In the genomic region with DNA sequence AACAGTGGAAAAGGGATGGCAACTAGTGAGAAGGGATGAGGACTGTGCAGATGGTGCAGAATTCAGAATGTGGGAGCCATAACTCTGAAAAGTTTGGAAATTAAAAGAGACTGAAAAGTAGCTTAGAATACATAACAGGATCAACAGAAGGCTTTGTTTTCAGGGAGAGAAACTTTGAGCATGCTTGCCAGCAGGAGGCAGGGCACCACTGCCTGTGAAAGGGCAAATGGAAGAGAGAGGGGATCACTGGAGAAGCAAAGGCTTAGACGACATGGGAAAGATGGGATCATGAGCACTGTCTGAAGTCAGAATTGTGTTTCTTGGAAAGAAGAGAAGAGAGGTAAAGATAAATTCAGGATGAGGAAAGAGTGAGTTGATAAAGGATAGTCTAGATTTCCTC, we compare ENCODE assay signal across 9 cellular contexts.
A peak's percentile ranks its signal among the peaks of the same experiment; 100 is the strongest.
DNase-seq lines count a peak whose midpoint lies in the region; ATAC-seq and TF ChIP-seq lines count a peak whose summit lies in the region.
"Had no signal": no experiment of that assay in that cellular context is flagged by ENCODE, and none has a peak within 500 bp of the region (broad histone marks: within the 10 kb centered on the region; RNA-seq: fewer than 3 reads in every experiment).

No MANE protein-coding gene starts in this region.

- intact Hi-C loops in dendritic cell treated with granulocyte-macrophage colony-stimulating factor and Interleukin-4, amounts not matched to agents 40 ng/mL and 50 ng/mL, for 4 days (cut with micrococcal nuclease), result loop anchor here (5.0 kb wide), 1 partner anchor 304 kb away; no protein-coding TSS in a partner anchor
- intact Hi-C loops in mucosa of descending colon (cut with DNase I, micrococcal nuclease), result no loop called here

- no peaks in the 10 kb centered on the region for H3K27me3 ChIP-seq in BJ (ENCODE audit: control insufficient read depth, insufficient read depth, low read length)
- H3K27me3 ChIP-seq in Karpas-422 (ENCODE audit: low read length), result no peaks in the 10 kb centered on the region

- no peaks in the 10 kb centered on the region for H4K20me1 ChIP-seq in Karpas-422 (ENCODE audit: insufficient read depth, low read depth, low read length)

- H3K9me2 ChIP-seq in Karpas-422 (replicated peaks; ENCODE audit: insufficient read depth, low read length), result no peaks in the 10 kb centered on the region

- H3K9me3 Mint-ChIP-seq in dendritic cell treated with granulocyte-macrophage colony-stimulating factor and Interleukin-4, amounts not matched to agents 40 ng/mL and 50 ng/mL, for 4 days, result no peaks in the 10 kb centered on the region

- in situ Hi-C loops in KBM-7 (cut with MboI; ENCODE audit: low pct_unique_long_range_greater_than_20kb, low sequenced_read_pairs), result no loop called here

- H3K4me1 ChIP-seq in Karpas-422 (ENCODE audit: low read length), result no peaks in the 10 kb centered on the region
- no peaks in the 10 kb centered on the region for H3K4me1 ChIP-seq in mucosa of descending colon (ENCODE audit: low read depth)

- ATAC-seq in mucosa of descending colon (peak; percentile 25), GM21786 (IDR thresholded peaks at IDR 0.05; ENCODE audit: unreplicated experiment) (no peak), HG02623 (IDR thresholded peaks at IDR 0.05; ENCODE audit: unreplicated experiment) (no peak)

- H3K4me1 Mint-ChIP-seq in dendritic cell treated with granulocyte-macrophage colony-stimulating factor and Interleukin-4, amounts not matched to agents 40 ng/mL and 50 ng/mL, for 4 days (ENCODE audit: low read depth), result peaks cover 26% of the 10 kb centered on the region

- H3K9ac ChIP-seq in Karpas-422 (ENCODE audit: low read length), result no peak overlapping the region

- peak overlapping the region; percentile 25 for H3K27ac Mint-ChIP-seq in dendritic cell treated with granulocyte-macrophage colony-stimulating factor and Interleukin-4, amounts not matched to agents 40 ng/mL and 50 ng/mL, for 4 days

- no peak for DNase-seq in BJ (ENCODE audit: low read depth)
- DNase-seq in Karpas-422, result peak; percentile 44
- peak in 2 of 3 donors; percentile 27 to 33 for DNase-seq in mucosa of descending colon
- no peak for DNase-seq in GDM1 (lab: John Stamatoyannopoulos, UW)
- no peak for DNase-seq in KBM-7

- no peak overlapping the region for H3K27ac ChIP-seq in Karpas-422 (ENCODE audit: low read length)

- H3K9me3 ChIP-seq in Karpas-422 (ENCODE audit: low read length) (no peaks in the 10 kb centered on the region), mucosa of descending colon (no peaks in the 10 kb centered on the region)

- H3K79me2 ChIP-seq in Karpas-422 (ENCODE audit: low read length), result no peaks in the 10 kb centered on the region

- no peaks in the 10 kb centered on the region for H3K36me3 Mint-ChIP-seq in dendritic cell treated with granulocyte-macrophage colony-stimulating factor and Interleukin-4, amounts not matched to agents 40 ng/mL and 50 ng/mL, for 4 days (ENCODE audit: low read depth)

- no peak overlapping the region for H3K4me2 ChIP-seq in Karpas-422 (ENCODE audit: low read depth, low read length, poor library complexity, severe bottlenecking)

- POLR2A ChIA-PET in BJ (lab: Charles Lee), result no interaction called here

- CTCF ChIA-PET in BJ (lab: Yijun Ruan, JAX), result interaction anchor here (0.6 to 5.0 kb wide), 9 partner anchors 11 to 307 kb away, joined by 3 to 77 read pairs (median 3); no protein-coding TSS in a partner anchor

- peak; percentile 73 for TF ChIP-seq CTCF in BJ (IDR thresholded peaks at IDR 0.05; ENCODE audit: insufficient read depth, low read depth, low read length)
- TF ChIP-seq CTCF in mucosa of descending colon (IDR thresholded peaks at IDR 0.05), result no peak

- H3K4me3 Mint-ChIP-seq in dendritic cell treated with granulocyte-macrophage colony-stimulating factor and Interleukin-4, amounts not matched to agents 40 ng/mL and 50 ng/mL, for 4 days, result no peak overlapping the region

- H3K36me3 ChIP-seq in BJ (ENCODE audit: control insufficient read depth, insufficient read depth, low read length) (no peaks in the 10 kb centered on the region), Karpas-422 (ENCODE audit: insufficient read depth, low read length) (no peaks in the 10 kb centered on the region), mucosa of descending colon (ENCODE audit: low read depth) (no peaks in the 10 kb centered on the region)

- H3K27me3 Mint-ChIP-seq in dendritic cell treated with granulocyte-macrophage colony-stimulating factor and Interleukin-4, amounts not matched to agents 40 ng/mL and 50 ng/mL, for 4 days, result no peaks in the 10 kb centered on the region

- no peak overlapping the region for H2AFZ ChIP-seq in Karpas-422 (ENCODE audit: low read length)

- no peak overlapping the region for H3K4me3 ChIP-seq in BJ (ENCODE audit: low read depth, low read length)
- H3K4me3 ChIP-seq in Karpas-422 (ENCODE audit: low read length), result no peak overlapping the region
- no peak overlapping the region for H3K4me3 ChIP-seq in mucosa of descending colon
- H3K4me3 ChIP-seq: skin epidermis had no signal

Comparison
In these comparisons a context has a peak if more than half of its experiments do, and no peak if none do; other contexts are left out.
1. DNase-seq: peak in Karpas-422 (single experiment) and mucosa of descending colon (2 of 3); none in BJ (single experiment), GDM1 (single experiment) and KBM-7 (single experiment).